Comparison of ENCODE assay signal across 1 cellular context in the genomic region with DNA sequence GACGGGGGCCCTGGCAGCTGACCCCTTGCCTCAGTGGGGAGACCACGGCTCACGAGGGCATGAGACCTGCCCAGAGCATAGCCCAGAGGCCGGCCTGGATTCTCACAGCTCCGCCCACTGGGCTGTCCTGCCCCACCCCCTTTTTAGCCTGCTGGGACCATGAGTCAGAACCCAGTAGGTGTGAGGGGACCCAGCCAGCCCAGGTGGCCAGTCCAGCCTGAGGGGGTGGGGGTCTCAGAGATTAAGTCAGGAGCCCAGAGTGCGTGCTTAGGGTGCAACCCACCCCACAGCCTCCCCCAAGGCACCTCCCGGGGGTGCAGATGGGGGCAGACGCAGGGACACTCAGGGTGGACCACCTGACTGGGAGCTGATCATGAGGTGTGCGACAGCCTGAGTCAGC.
TF ChIP-seq lines count a peak whose summit lies in the region.

No MANE protein-coding gene starts in this region.

TF ChIP-seq in WTC11, 78 proteins besides CTCF, POLR2A, EP300 and RAD21 (continued from another document):
- TF ChIP-seq, protein P1, sequence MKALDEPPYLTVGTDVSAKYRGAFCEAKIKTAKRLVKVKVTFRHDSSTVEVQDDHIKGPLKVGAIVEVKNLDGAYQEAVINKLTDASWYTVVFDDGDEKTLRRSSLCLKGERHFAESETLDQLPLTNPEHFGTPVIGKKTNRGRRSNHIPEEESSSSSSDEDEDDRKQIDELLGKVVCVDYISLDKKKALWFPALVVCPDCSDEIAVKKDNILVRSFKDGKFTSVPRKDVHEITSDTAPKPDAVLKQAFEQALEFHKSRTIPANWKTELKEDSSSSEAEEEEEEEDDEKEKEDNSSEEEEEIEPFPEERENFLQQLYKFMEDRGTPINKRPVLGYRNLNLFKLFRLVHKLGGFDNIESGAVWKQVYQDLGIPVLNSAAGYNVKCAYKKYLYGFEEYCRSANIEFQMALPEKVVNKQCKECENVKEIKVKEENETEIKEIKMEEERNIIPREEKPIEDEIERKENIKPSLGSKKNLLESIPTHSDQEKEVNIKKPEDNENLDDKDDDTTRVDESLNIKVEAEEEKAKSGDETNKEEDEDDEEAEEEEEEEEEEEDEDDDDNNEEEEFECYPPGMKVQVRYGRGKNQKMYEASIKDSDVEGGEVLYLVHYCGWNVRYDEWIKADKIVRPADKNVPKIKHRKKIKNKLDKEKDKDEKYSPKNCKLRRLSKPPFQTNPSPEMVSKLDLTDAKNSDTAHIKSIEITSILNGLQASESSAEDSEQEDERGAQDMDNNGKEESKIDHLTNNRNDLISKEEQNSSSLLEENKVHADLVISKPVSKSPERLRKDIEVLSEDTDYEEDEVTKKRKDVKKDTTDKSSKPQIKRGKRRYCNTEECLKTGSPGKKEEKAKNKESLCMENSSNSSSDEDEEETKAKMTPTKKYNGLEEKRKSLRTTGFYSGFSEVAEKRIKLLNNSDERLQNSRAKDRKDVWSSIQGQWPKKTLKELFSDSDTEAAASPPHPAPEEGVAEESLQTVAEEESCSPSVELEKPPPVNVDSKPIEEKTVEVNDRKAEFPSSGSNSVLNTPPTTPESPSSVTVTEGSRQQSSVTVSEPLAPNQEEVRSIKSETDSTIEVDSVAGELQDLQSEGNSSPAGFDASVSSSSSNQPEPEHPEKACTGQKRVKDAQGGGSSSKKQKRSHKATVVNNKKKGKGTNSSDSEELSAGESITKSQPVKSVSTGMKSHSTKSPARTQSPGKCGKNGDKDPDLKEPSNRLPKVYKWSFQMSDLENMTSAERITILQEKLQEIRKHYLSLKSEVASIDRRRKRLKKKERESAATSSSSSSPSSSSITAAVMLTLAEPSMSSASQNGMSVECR (CRISPR knock-in tag; IDR thresholded peaks at IDR 0.05; ENCODE audit: borderline replicate concordance) = no peak
- TF ChIP-seq, protein P2, sequence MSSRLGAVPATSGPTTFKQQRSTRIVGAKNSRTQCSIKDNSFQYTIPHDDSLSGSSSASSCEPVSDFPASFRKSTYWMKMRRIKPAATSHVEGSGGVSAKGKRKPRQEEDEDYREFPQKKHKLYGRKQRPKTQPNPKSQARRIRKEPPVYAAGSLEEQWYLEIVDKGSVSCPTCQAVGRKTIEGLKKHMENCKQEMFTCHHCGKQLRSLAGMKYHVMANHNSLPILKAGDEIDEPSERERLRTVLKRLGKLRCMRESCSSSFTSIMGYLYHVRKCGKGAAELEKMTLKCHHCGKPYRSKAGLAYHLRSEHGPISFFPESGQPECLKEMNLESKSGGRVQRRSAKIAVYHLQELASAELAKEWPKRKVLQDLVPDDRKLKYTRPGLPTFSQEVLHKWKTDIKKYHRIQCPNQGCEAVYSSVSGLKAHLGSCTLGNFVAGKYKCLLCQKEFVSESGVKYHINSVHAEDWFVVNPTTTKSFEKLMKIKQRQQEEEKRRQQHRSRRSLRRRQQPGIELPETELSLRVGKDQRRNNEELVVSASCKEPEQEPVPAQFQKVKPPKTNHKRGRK (CRISPR knock-in tag; IDR thresholded peaks at IDR 0.05; ENCODE audit: borderline replicate concordance) = no peak
- TF ChIP-seq, protein P3, sequence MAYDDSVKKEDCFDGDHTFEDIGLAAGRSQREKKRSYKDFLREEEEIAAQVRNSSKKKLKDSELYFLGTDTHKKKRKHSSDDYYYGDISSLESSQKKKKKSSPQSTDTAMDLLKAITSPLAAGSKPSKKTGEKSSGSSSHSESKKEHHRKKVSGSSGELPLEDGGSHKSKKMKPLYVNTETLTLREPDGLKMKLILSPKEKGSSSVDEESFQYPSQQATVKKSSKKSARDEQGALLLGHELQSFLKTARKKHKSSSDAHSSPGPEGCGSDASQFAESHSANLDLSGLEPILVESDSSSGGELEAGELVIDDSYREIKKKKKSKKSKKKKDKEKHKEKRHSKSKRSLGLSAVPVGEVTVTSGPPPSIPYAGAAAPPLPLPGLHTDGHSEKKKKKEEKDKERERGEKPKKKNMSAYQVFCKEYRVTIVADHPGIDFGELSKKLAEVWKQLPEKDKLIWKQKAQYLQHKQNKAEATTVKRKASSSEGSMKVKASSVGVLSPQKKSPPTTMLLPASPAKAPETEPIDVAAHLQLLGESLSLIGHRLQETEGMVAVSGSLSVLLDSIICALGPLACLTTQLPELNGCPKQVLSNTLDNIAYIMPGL (CRISPR knock-in tag; IDR thresholded peaks at IDR 0.05) = no peak
- TF ChIP-seq GRHL2 (CRISPR knock-in tag; IDR thresholded peaks at IDR 0.05; ENCODE audit: insufficient replicate concordance, severe bottlenecking) (no peak), PRRX2 (CRISPR knock-in tag; IDR thresholded peaks at IDR 0.05) (no peak), ESRRA (CRISPR knock-in tag; IDR thresholded peaks at IDR 0.05; ENCODE audit: borderline replicate concordance) (no peak)
